In the genomic region with DNA sequence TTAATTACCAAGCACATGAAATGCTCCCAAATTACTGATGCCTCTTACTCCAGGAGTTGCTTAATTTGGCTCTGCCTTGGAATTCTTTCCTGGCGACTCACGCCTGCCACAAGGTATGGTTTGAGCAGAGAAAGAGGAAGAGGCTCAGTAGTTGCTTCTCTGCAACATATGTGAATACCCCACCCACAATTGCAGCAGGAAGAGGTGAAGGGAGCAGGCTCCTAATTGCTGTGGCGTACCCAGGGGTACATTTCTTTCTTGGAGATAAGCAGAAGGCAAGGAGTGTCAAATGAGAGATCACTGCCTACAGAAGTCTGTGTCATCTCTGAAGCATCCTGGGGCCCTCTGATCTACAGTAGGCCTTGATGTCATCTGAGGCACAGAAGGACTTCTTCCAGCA, we compare ENCODE assay signal across 1 cellular context.
TF ChIP-seq lines count a peak whose summit lies in the region.

No MANE protein-coding gene starts in this region.

TF ChIP-seq in endothelial cell of umbilical vein, 7 proteins besides CTCF, POLR2A, EP300 and RAD21:
- TF ChIP-seq EZH2 (IDR thresholded peaks at IDR 0.05; ENCODE audit: borderline replicate concordance, low read depth, low read length, severe bottlenecking) (no peak), JUN (IDR thresholded peaks at IDR 0.05; ENCODE audit: borderline replicate concordance, insufficient read depth, insufficient read length, low read depth) (peak; percentile 29), FOS (IDR thresholded peaks at IDR 0.05; ENCODE audit: borderline replicate concordance, insufficient read depth, low read length) (peak; percentile 58)
TF ChIP-seq in endothelial cell of umbilical vein: peak in this region for 2.
